In the genomic region with DNA sequence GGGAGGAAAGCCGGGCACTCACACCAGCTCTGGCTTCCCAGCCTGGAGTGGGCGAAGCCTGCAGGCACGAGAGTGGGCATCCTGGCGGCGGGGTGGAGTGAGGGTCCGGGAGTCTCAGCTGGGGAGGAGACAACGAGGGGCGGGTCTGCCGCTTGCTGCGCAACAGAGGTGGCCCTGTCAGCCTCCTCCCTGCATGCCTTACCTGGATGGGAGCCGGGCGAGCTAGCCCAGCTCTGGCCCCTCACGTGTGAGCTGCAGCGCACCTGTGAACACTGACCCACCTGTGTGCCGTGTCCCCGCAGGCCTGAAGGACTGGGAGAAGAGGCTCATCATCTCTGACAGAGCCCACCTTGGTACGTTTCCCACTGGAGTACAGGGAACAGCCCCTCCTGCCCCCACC, we compare ENCODE assay signal across 36 cellular contexts.
"Had no signal": no experiment of that assay in that cellular context is flagged by ENCODE, and none has a peak within 500 bp of the region (broad histone marks: within the 10 kb centered on the region; RNA-seq: fewer than 3 reads in every experiment).

No MANE protein-coding gene starts in this region.

- ATAC-seq: activated naive CD8-positive, alpha-beta T cell treated with anti-CD3 and anti-CD28 coated beads, Interleukin-2, amount 50 U/mL, for 24 hours; activated T-cell treated with anti-CD3 and anti-CD28 coated beads, Interleukin-2, amount 50 U/mL, for 4 hours; PC-3 had no signal

- H3K9me3 ChIP-seq: Peyer's patch, SJSA1 had no signal

- DNase-seq: activated B cell treated with CpG ODN at 0.5 μM for 24 hours; activated CD4-positive, alpha-beta memory T cell treated with anti-CD3 and anti-CD28 coated beads for 36 hours; activated CD4-positive, alpha-beta T cell treated with anti-CD3 and anti-CD28 coated beads for 4 hours; activated CD4-positive, alpha-beta T cell treated with anti-CD3 and anti-CD28 coated beads, Interleukin-2, amount 50 U/mL, for 1 hour; activated CD4-positive, CD25-positive, alpha-beta regulatory T cell treated with anti-CD3 and anti-CD28 coated beads, Interleukin-2, amount 50 U/mL, for 72 hours; activated CD8-positive, alpha-beta memory T cell treated with anti-CD3 and anti-CD28 coated beads, Interleukin-2, amount 50 U/mL, for 4 hours; activated effector memory CD4-positive, alpha-beta T cell treated with Interleukin-2 at 50 U/mL for 16 hours; activated naive CD4-positive, alpha-beta T cell treated with anti-CD3 and anti-CD28 coated beads, Interleukin-2, amount 10 ng/mL, durations not matched to agents 7 days and 5 days; activated naive CD8-positive, alpha-beta T cell treated with anti-CD3 and anti-CD28 coated beads, Interleukin-2, amount 50 U/mL, for 24 hours; activated T-cell treated with anti-CD3 and anti-CD28 coated beads for 4 hours; activated T-cell treated with anti-CD3 and anti-CD28 coated beads, Interleukin-2, amount 50 U/mL, for 4 hours; amniotic stem cell; aorta; MM.1S; MV-4-11; NCI-H1092; NCI-H1436 treated with DMSO at 0.1 percent for 48 hours; NCI-H1694 treated with DMSO at 0.1 percent for 48 hours; NCI-H2029; NCI-H2107; NCI-H2171; NCI-H510A; NCI-H526; NCI-H748 treated with DMSO at 0.1 percent for 48 hours; NK-92 treated with Interleukin-12 subunit alpha and Interleukin-12 subunit beta, amount 100 ng/mL, for 24 hours; PC-3; Peyer's patch; SHP77 treated with DMSO at 0.1 percent for 48 hours; SW 1271; T-helper 1 cell; T-helper 2 cell; T-helper 9 cell had no signal

- H3K36me3 ChIP-seq: SJSA1 had no signal

- H3K27me3 ChIP-seq: cardiac muscle cell, Peyer's patch, SJSA1 had no signal

- H3K4me3 ChIP-seq: cardiac muscle cell, Peyer's patch, SJSA1 had no signal

- H3K27ac ChIP-seq: cardiac muscle cell, KMS-11, Peyer's patch, SJSA1, VCaP had no signal
